29 cellular contexts compared by ENCODE assay signal in genomic region chr12:65938807-65939206, GRCh38.
DNase-seq lines count a peak whose midpoint lies in the region; ATAC-seq, FAIRE-seq and TF ChIP-seq lines count a peak whose summit lies in the region.
"Had no signal": no experiment of that assay in that cellular context is flagged by ENCODE, and none has a peak within 500 bp of the region (broad histone marks: within the 10 kb centered on the region; RNA-seq: fewer than 3 reads in every experiment).

No MANE protein-coding gene starts in this region.

- H2BK12ac ChIP-seq in trophoblast cell (ENCODE audit: low read length), result peak overlapping the region; percentile 92

- TF ChIP-seq CTCF in Loucy (conservative IDR thresholded peaks at IDR 0.05; ENCODE audit: low read length), result no peak
- TF ChIP-seq CTCF in K562 (IDR thresholded peaks at IDR 0.05 in 2 of 3, conservative IDR thresholded peaks at IDR 0.05 in 1 of 3; ENCODE audit: insufficient read depth in 2 of 3, low read depth in 1 of 3, low read length in 3 of 3), result no peak
- no peak for TF ChIP-seq CTCF in ascending aorta (IDR thresholded peaks at IDR 0.05)

- intact Hi-C loops in K562 (cut with micrococcal nuclease), result no loop called here
- intact Hi-C loops in aorta (cut with DNase I), result no loop called here
- intact Hi-C loops in ascending aorta (cut with DNase I), result no loop called here

- no peak overlapping the region for H3K27ac ChIP-seq in K562 (ENCODE audit: extremely low read depth, low read depth, low read length)
- peak overlapping the region; percentile 71 for H3K27ac ChIP-seq in trophoblast cell (ENCODE audit: low read depth, low read length)
- H3K27ac ChIP-seq in aorta (ENCODE audit: low read depth in 1 of 2, low read length in 2 of 2), result no peak overlapping the region
- H3K27ac ChIP-seq in ascending aorta, result no peak overlapping the region
- H3K27ac ChIP-seq: esophagus muscularis mucosa, upper lobe of left lung had no signal

- POLR2A ChIA-PET in K562 (lab: Yijun Ruan, JAX), result interaction anchor here (1.0 kb wide), 1 partner anchor 16 kb away, joined by 3 read pairs; no protein-coding TSS in a partner anchor

- peaks cover 19% of the 10 kb centered on the region for H3K79me1 ChIP-seq in trophoblast cell (ENCODE audit: low read length)

- H2AFZ ChIP-seq in Loucy (ENCODE audit: low read length), result peak overlapping the region; percentile 29; the same call in 1 of the 2 replicates
- H2AFZ ChIP-seq in K562 (ENCODE audit: low read depth, low read length), result no peak overlapping the region
- H2AFZ ChIP-seq in trophoblast cell (ENCODE audit: insufficient read depth, low read length, poor library complexity), result no peak overlapping the region

- no peak overlapping the region for H3K23ac ChIP-seq in trophoblast cell (ENCODE audit: low read length)

- H3K14ac ChIP-seq in trophoblast cell (ENCODE audit: low read length), result peak overlapping the region; percentile 76

- peak overlapping the region; percentile 89 for H3K18ac ChIP-seq in trophoblast cell (ENCODE audit: low read length)

- H2BK5ac ChIP-seq in trophoblast cell (ENCODE audit: low read depth, low read length, poor library complexity), result peak overlapping the region; percentile 93

- H2AK5ac ChIP-seq in trophoblast cell (ENCODE audit: low read length), result peak overlapping the region; percentile 47

- no peak for TF ChIP-seq POLR2A in K562 (conservative IDR thresholded peaks at IDR 0.05)

- in situ Hi-C loops in K562 (cut with MboI), result no loop called here

- DNase-seq in NOMO-1 treated with DMSO at 0.1 percent for 48 hours (lab: John Stamatoyannopoulos, UW; ENCODE audit: unreplicated experiment) (peak; percentile 36), NOMO-1 treated with dmso at 0.1 percent for 144 hours (lab: John Stamatoyannopoulos, UW; ENCODE audit: unreplicated experiment) (no peak), K562 (ENCODE audit: extremely low read depth in 1 of 4, low spot score in 3 of 4) (no peak), trophoblast cell (no peak), aorta (no peak), ascending aorta (ENCODE audit: low spot score in 2 of 2) (no peak)
- DNase-seq in activated naive CD4-positive, alpha-beta T cell treated with anti-CD3 and anti-CD28 coated beads, Interleukin-2, amount 50 U/mL, for 16 hours, result no peak
- DNase-seq: 8988T; activated CD4-positive, alpha-beta T cell treated with anti-CD3 and anti-CD28 coated beads, Interleukin-2, amount 50 U/mL, for 4 hours; activated CD8-positive, alpha-beta memory T cell treated with anti-CD3 and anti-CD28 coated beads, Interleukin-2, amount 10 ng/mL, durations not matched to agents 7 days and 5 days; activated gamma-delta T cell treated with Interleukin-2 at 50 U/mL for 16 hours; activated T-cell treated with anti-CD3 and anti-CD28 coated beads, Interleukin-2, amount 50 U/mL, for 48 hours; AML-193; CD4-positive, alpha-beta T cell; DND-41; endodermal cell; foreskin melanocyte; left cardiac atrium; mucosa of descending colon; NCI-H1105; NCI-H187 treated with DMSO at 0.1 percent for 48 hours; NCI-H526 treated with DMSO at 0.1 percent for 48 hours; occipital lobe; upper lobe of left lung had no signal

- H3K27me3 ChIP-seq in Loucy (ENCODE audit: insufficient read depth, low read length, poor library complexity, severe bottlenecking), result no peaks in the 10 kb centered on the region
- H3K27me3 ChIP-seq in K562 (ENCODE audit: control insufficient read depth in 2 of 2, insufficient read depth in 2 of 2, low read length in 2 of 2), result no peaks in the 10 kb centered on the region
- no peaks in the 10 kb centered on the region for H3K27me3 ChIP-seq in trophoblast cell (ENCODE audit: insufficient read depth, low read length)
- no peaks in the 10 kb centered on the region for H3K27me3 ChIP-seq in aorta (ENCODE audit: control insufficient read depth in 1 of 2, insufficient read depth in 2 of 2, low read length in 1 of 2)
- no peaks in the 10 kb centered on the region for H3K27me3 ChIP-seq in ascending aorta
- H3K27me3 ChIP-seq: esophagus muscularis mucosa, upper lobe of left lung had no signal

- no peaks in the 10 kb centered on the region for H3K9me1 ChIP-seq in K562 (ENCODE audit: control insufficient read depth, insufficient read depth, low read length)

- ATAC-seq in K562 (no peak), aorta (ENCODE audit: low FRiP score) (no peak)
- ATAC-seq: activated CD8-positive, alpha-beta memory T cell treated with anti-CD3 and anti-CD28 coated beads, Interleukin-2, amount 10 ng/mL, durations not matched to agents 7 days and 5 days; left cardiac atrium; mucosa of descending colon; natural killer cell treated with Interleukin-12 subunit alpha and Interleukin-12 subunit beta and Interleukin-15 and Interleukin-18, amount 100 ng/mL, for 72 hours; stimulated activated memory B cell treated with anti-CD40 and anti-IgM and Interleukin-4, amounts not matched to agents 10 μg/mL and 1 μg/mL and 100 μg/mL, for 72 hours had no signal

- H3K9me3 ChIP-seq in Loucy (ENCODE audit: insufficient read depth, low read depth, low read length) (no peaks in the 10 kb centered on the region), K562 (replicated peaks; ENCODE audit: control insufficient read depth, insufficient read depth, low read depth, low read length) (no peaks in the 10 kb centered on the region), trophoblast cell (ENCODE audit: insufficient read depth, low read depth, low read length) (no peaks in the 10 kb centered on the region), aorta (ENCODE audit: control insufficient read depth, low read length) (no peaks in the 10 kb centered on the region), ascending aorta (no peaks in the 10 kb centered on the region)
- H3K9me3 ChIP-seq: esophagus muscularis mucosa, mucosa of descending colon, upper lobe of left lung had no signal

- H4K8ac ChIP-seq in trophoblast cell (ENCODE audit: low read depth, low read length), result peak overlapping the region; percentile 66

- BruUV-seq in K562 (replicated peaks; lab: Mats Ljungman, UMichigan), result no TSS peak

- TF ChIP-seq RAD21 in K562 (CRISPR knock-in tag; conservative IDR thresholded peaks at IDR 0.05 in 1 of 2, IDR thresholded peaks at IDR 0.05 in 1 of 2), result no peak

- TF ChIP-seq EP300 in K562 (IDR thresholded peaks at IDR 0.05; ENCODE audit: low read length), result no peak

- peak overlapping the region; percentile 68 for H4K91ac ChIP-seq in trophoblast cell (ENCODE audit: low read depth, low read length)

- WGBS in K562 (ENCODE audit: insufficient coverage, low coverage, missing lambda C conversion rate), result 0% methylated on average over 4 of the region's 4 CpGs
- no CpG with 5 or more reads among the region's 4 CpGs for WGBS in trophoblast cell (ENCODE audit: extremely low coverage, insufficient coverage, insufficient read length)
- 97 to 98% methylated on average over 4 of the region's 4 CpGs for WGBS in aorta, 2 donors

- H3F3A ChIP-seq in Loucy (ENCODE audit: low read depth), result no peaks in the 10 kb centered on the region

- H3K9ac ChIP-seq in Loucy (ENCODE audit: low read depth, low read length, poor library complexity, severe bottlenecking) (no peak overlapping the region), K562 (ENCODE audit: insufficient read depth in 1 of 2, low read depth in 2 of 2, low read length in 2 of 2) (no peak overlapping the region), trophoblast cell (ENCODE audit: low read length) (no peak overlapping the region)

- H3K9me2 ChIP-seq in Loucy (replicated peaks; ENCODE audit: low read depth, low read length), result no peaks in the 10 kb centered on the region

- no peak overlapping the region for H3K4ac ChIP-seq in trophoblast cell (ENCODE audit: low read depth, low read length)

- peak overlapping the region; percentile 57 for H2BK120ac ChIP-seq in trophoblast cell (ENCODE audit: insufficient read depth, low read length, poor library complexity)

- CTCF ChIA-PET in K562 (lab: Yijun Ruan, JAX; ENCODE audit: low intra/inter-chr PET ratio), result no interaction called here

- H3K4me2 ChIP-seq in Loucy (ENCODE audit: low read depth, low read length, poor library complexity, severe bottlenecking) (no peak overlapping the region), K562 (ENCODE audit: insufficient read depth, low read length) (no peak overlapping the region), trophoblast cell (ENCODE audit: low read length) (no peak overlapping the region)

- H3K36me3 ChIP-seq in Loucy (ENCODE audit: insufficient read depth, low read length) (no peaks in the 10 kb centered on the region), K562 (ENCODE audit: control insufficient read depth, insufficient read depth, low read length) (no peaks in the 10 kb centered on the region), trophoblast cell (ENCODE audit: control insufficient read depth in 1 of 2, insufficient read depth in 2 of 2, low read length in 2 of 2) (peaks cover 2 to 3% of the 10 kb centered on the region in 2 experiments), aorta (ENCODE audit: control insufficient read depth in 1 of 2, insufficient read depth in 2 of 2, low read length in 1 of 2) (no peaks in the 10 kb centered on the region), ascending aorta (no peaks in the 10 kb centered on the region)
- H3K36me3 ChIP-seq: esophagus muscularis mucosa, upper lobe of left lung had no signal

- H4K20me1 ChIP-seq in Loucy (ENCODE audit: insufficient read depth, low read length, poor library complexity, severe bottlenecking) (no peaks in the 10 kb centered on the region), K562 (replicated peaks; ENCODE audit: control insufficient read depth, insufficient read depth, low read length) (no peaks in the 10 kb centered on the region)

- H3K4me1 ChIP-seq in Loucy (ENCODE audit: insufficient read depth, low read length, poor library complexity, severe bottlenecking), result peaks cover 5% of the 10 kb centered on the region
- no peaks in the 10 kb centered on the region for H3K4me1 ChIP-seq in K562 (replicated peaks in 1 of 2; ENCODE audit: control insufficient read depth in 2 of 2, insufficient read depth in 2 of 2, low read length in 2 of 2)
- H3K4me1 ChIP-seq in trophoblast cell (ENCODE audit: control insufficient read depth in 1 of 2, insufficient read depth in 2 of 2, low read length in 2 of 2), result peaks cover 14 to 19% of the 10 kb centered on the region in 2 experiments
- no peaks in the 10 kb centered on the region for H3K4me1 ChIP-seq in aorta (ENCODE audit: control insufficient read depth in 1 of 2, insufficient read depth in 2 of 2, low read length in 2 of 2)
- H3K4me1 ChIP-seq in ascending aorta, result peaks cover 0 to 13% of the 10 kb centered on the region in 2 donors
- H3K4me1 ChIP-seq: upper lobe of left lung had no signal

- H3K4me3 ChIP-seq in Loucy (ENCODE audit: low read length, poor library complexity, severe bottlenecking), result no peak overlapping the region
- no peak overlapping the region for H3K4me3 ChIP-seq in K562
- H3K4me3 ChIP-seq in trophoblast cell (ENCODE audit: low read depth, low read length), result no peak overlapping the region
- no peak overlapping the region for H3K4me3 ChIP-seq in aorta (ENCODE audit: low read length in 2 of 2)
- no peak overlapping the region for H3K4me3 ChIP-seq in ascending aorta
- H3K4me3 ChIP-seq: esophagus muscularis mucosa, lung, mucosa of descending colon, upper lobe of left lung had no signal

- H4K12ac ChIP-seq in trophoblast cell (ENCODE audit: low read depth, low read length), result no peak overlapping the region

- no peaks in the 10 kb centered on the region for H3K79me2 ChIP-seq in Loucy (ENCODE audit: insufficient read depth, low read length)
- H3K79me2 ChIP-seq in K562 (ENCODE audit: control insufficient read depth, insufficient read depth, low read length), result no peaks in the 10 kb centered on the region
- H3K79me2 ChIP-seq in trophoblast cell (ENCODE audit: control insufficient read depth, insufficient read depth, low read length, poor library complexity), result no peaks in the 10 kb centered on the region

- FAIRE-seq in K562 (lab: Jason Lieb, UNC), result no peak
